Comparison of ENCODE assay signal across 1 cellular context in the genomic region with DNA sequence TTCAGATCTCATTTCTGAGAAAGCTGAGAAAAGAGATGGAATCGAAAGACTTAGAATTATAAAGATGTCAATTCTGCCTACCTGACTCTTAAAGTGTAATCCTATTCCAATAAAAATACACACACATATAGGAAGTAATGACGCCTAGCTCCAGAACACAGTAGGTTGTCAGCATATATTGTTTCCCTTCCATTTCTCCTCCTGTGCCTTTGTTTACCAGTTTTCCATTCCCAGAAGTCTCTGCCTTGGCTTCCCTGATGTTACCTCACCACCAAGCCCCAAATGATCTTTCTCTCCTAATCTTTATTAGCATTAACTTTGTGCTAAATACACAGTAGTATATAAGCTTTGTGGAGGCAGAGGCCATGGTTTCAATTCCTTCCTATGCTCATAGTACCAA.
TF ChIP-seq lines count a peak whose summit lies in the region.

No MANE protein-coding gene starts in this region.

TF ChIP-seq in HepG2, 621 proteins besides CTCF, POLR2A, EP300 and RAD21:
- TF ChIP-seq DR1 (CRISPR knock-in tag; IDR thresholded peaks at IDR 0.05) (no peak), ZNF558 (CRISPR knock-in tag; IDR thresholded peaks at IDR 0.05; ENCODE audit: borderline replicate concordance) (no peak), AGO2 (optimal IDR thresholded peaks at IDR 0.05; ENCODE audit: low read depth, low read length) (peak; percentile 33)
